1 cellular context compared by ENCODE assay signal in the genomic region with DNA sequence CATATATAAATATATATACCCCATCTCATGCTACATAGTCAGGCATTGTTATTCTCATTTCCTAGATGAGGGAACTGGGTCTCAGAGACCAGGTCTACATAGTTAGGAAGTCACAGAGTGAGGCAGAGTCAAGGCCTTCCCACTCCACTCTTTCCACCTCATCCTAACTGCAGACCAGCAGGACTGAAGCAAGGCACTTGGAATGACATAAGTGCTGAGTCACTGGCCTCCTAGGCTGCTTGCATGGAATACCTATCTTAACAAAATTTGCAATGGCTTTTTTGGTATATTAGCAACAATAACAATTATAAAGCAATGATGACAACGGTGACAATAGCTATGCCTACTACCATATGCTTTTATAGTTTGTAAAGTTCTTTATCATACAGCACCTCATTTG.
TF ChIP-seq lines count a peak whose summit lies in the region.

No MANE protein-coding gene starts in this region.

TF ChIP-seq in GM23338, 12 proteins besides CTCF, POLR2A, EP300 and RAD21 (continued from another document):
- TF ChIP-seq, protein P1, sequence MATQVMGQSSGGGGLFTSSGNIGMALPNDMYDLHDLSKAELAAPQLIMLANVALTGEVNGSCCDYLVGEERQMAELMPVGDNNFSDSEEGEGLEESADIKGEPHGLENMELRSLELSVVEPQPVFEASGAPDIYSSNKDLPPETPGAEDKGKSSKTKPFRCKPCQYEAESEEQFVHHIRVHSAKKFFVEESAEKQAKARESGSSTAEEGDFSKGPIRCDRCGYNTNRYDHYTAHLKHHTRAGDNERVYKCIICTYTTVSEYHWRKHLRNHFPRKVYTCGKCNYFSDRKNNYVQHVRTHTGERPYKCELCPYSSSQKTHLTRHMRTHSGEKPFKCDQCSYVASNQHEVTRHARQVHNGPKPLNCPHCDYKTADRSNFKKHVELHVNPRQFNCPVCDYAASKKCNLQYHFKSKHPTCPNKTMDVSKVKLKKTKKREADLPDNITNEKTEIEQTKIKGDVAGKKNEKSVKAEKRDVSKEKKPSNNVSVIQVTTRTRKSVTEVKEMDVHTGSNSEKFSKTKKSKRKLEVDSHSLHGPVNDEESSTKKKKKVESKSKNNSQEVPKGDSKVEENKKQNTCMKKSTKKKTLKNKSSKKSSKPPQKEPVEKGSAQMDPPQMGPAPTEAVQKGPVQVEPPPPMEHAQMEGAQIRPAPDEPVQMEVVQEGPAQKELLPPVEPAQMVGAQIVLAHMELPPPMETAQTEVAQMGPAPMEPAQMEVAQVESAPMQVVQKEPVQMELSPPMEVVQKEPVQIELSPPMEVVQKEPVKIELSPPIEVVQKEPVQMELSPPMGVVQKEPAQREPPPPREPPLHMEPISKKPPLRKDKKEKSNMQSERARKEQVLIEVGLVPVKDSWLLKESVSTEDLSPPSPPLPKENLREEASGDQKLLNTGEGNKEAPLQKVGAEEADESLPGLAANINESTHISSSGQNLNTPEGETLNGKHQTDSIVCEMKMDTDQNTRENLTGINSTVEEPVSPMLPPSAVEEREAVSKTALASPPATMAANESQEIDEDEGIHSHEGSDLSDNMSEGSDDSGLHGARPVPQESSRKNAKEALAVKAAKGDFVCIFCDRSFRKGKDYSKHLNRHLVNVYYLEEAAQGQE (IDR thresholded peaks at IDR 0.05; ENCODE audit: unreplicated experiment) = no peak
- TF ChIP-seq CREB1 (CRISPR knock-in tag; IDR thresholded peaks at IDR 0.05; ENCODE audit: low read depth) (no peak), ZNF114 (CRISPR knock-in tag; IDR thresholded peaks at IDR 0.05) (no peak), JUNB (IDR thresholded peaks at IDR 0.05; ENCODE audit: unreplicated experiment) (no peak), ZNF331 (CRISPR knock-in tag; IDR thresholded peaks at IDR 0.05; ENCODE audit: low read depth) (no peak), EZH2phosphoT487 (IDR thresholded peaks at IDR 0.05; ENCODE audit: unreplicated experiment) (no peak), POLR2AphosphoS5 (IDR thresholded peaks at IDR 0.05; ENCODE audit: low read depth) (no peak)
- TF ChIP-seq, protein P2, sequence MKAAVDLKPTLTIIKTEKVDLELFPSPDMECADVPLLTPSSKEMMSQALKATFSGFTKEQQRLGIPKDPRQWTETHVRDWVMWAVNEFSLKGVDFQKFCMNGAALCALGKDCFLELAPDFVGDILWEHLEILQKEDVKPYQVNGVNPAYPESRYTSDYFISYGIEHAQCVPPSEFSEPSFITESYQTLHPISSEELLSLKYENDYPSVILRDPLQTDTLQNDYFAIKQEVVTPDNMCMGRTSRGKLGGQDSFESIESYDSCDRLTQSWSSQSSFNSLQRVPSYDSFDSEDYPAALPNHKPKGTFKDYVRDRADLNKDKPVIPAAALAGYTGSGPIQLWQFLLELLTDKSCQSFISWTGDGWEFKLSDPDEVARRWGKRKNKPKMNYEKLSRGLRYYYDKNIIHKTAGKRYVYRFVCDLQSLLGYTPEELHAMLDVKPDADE (IDR thresholded peaks at IDR 0.05) = no peak
